ENCODE assay signal across 7 cellular contexts in the genomic region with DNA sequence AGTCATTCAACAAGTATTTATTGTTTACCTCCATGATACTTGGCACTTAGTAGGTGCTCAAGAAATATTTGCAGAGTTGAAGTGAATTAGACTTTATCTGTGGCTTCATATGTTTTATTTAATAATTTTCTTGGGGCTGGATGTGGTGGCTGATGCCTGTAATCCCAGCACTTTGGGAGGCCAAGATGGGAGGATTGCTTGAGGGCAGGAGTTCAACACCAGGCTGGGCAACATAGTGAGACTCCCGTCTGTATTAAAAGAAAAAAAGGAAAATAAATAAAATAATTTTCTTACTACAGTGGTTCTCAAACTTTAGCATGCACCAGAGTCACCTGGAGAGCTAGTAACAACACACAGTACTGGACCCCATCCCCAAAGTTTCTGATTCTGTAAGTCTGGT. TPM values are rescaled to one million over a fixed set of nuclear protein-coding genes. Genes with fewer than 3 reads are reported as not detected.
DNase-seq lines count a peak whose midpoint lies in the region; ATAC-seq and TF ChIP-seq lines count a peak whose summit lies in the region.

No MANE protein-coding gene starts in this region.

- H3K4me2 ChIP-seq in hepatocyte = peak overlapping the region; percentile 87

- no peak overlapping the region for H3K27ac Mint-ChIP-seq in HFFc6
- no peak overlapping the region for H3K27ac Mint-ChIP-seq in activated CD4-positive, alpha-beta memory T cell treated with anti-CD3 and anti-CD28 coated beads, Interleukin-2, amount 10 ng/mL, durations not matched to agents 7 days and 5 days
- H3K27ac Mint-ChIP-seq in stimulated activated effector memory CD8-positive, alpha-beta T cell treated with anti-CD3 and anti-CD28 coated beads, Interleukin-12 subunit alpha, Interleukin-12 subunit beta, amount 100 ng/mL, for 72 hours = peak overlapping the region; percentile 92

- peaks cover 14% of the 10 kb centered on the region for H3K4me1 Mint-ChIP-seq in HFFc6 (ENCODE audit: low read depth)
- peaks cover 13% of the 10 kb centered on the region for H3K4me1 Mint-ChIP-seq in activated CD4-positive, alpha-beta memory T cell treated with anti-CD3 and anti-CD28 coated beads, Interleukin-2, amount 10 ng/mL, durations not matched to agents 7 days and 5 days
- H3K4me1 Mint-ChIP-seq in stimulated activated effector memory CD8-positive, alpha-beta T cell treated with anti-CD3 and anti-CD28 coated beads, Interleukin-12 subunit alpha, Interleukin-12 subunit beta, amount 100 ng/mL, for 72 hours = peaks cover 11% of the 10 kb centered on the region

- H3K4me1 ChIP-seq in hepatocyte (ENCODE audit: insufficient read depth) (peaks cover 4% of the 10 kb centered on the region), testis (no peaks in the 10 kb centered on the region)

- no peaks in the 10 kb centered on the region for H3K9me3 Mint-ChIP-seq in HFFc6
- no peaks in the 10 kb centered on the region for H3K9me3 Mint-ChIP-seq in activated CD4-positive, alpha-beta memory T cell treated with anti-CD3 and anti-CD28 coated beads, Interleukin-2, amount 10 ng/mL, durations not matched to agents 7 days and 5 days
- no peaks in the 10 kb centered on the region for H3K9me3 Mint-ChIP-seq in stimulated activated effector memory CD8-positive, alpha-beta T cell treated with anti-CD3 and anti-CD28 coated beads, Interleukin-12 subunit alpha, Interleukin-12 subunit beta, amount 100 ng/mL, for 72 hours

- ATAC-seq in stimulated activated effector memory CD8-positive, alpha-beta T cell treated with anti-CD3 and anti-CD28 coated beads, Interleukin-12 subunit alpha, Interleukin-12 subunit beta, amount 100 ng/mL, for 72 hours = no peak
- no peak for ATAC-seq in GM21360 (IDR thresholded peaks at IDR 0.05; ENCODE audit: unreplicated experiment)

- H3K27me3 ChIP-seq in hepatocyte = no peaks in the 10 kb centered on the region
- H3K27me3 ChIP-seq in testis = no peaks in the 10 kb centered on the region

- no peak for TF ChIP-seq POLR2A in testis (IDR thresholded peaks at IDR 0.05)

- no peak for TF ChIP-seq CTCF in HFFc6 (IDR thresholded peaks at IDR 0.05)
- TF ChIP-seq CTCF in hepatocyte (IDR thresholded peaks at IDR 0.05; ENCODE audit: poor library complexity) = no peak
- TF ChIP-seq CTCF in testis (IDR thresholded peaks at IDR 0.05) = no peak

- no peaks in the 10 kb centered on the region for H3K9me2 ChIP-seq in hepatocyte (replicated peaks; ENCODE audit: insufficient read depth)

- H2AFZ ChIP-seq in hepatocyte = peak overlapping the region; percentile 96

- no peaks in the 10 kb centered on the region for H3K9me3 ChIP-seq in hepatocyte (ENCODE audit: low read depth)
- H3K9me3 ChIP-seq in testis = no peaks in the 10 kb centered on the region

- no peaks in the 10 kb centered on the region for H3K36me3 ChIP-seq in hepatocyte (replicated peaks; ENCODE audit: insufficient read depth, low read depth)
- no peaks in the 10 kb centered on the region for H3K36me3 ChIP-seq in testis (ENCODE audit: low read depth, missing control alignments)

- peaks cover 5% of the 10 kb centered on the region for H3K79me2 ChIP-seq in hepatocyte

- intact Hi-C loops in testis (cut with DNase I; ENCODE audit: low total_unique reads) = no loop called here

- peak overlapping the region; percentile 83 for H3K4me3 ChIP-seq in hepatocyte
- peak overlapping the region in 1 of 2 donors; percentile 88 for H3K4me3 ChIP-seq in testis

- H3K36me3 Mint-ChIP-seq in HFFc6 (ENCODE audit: low read depth) = no peaks in the 10 kb centered on the region
- no peaks in the 10 kb centered on the region for H3K36me3 Mint-ChIP-seq in activated CD4-positive, alpha-beta memory T cell treated with anti-CD3 and anti-CD28 coated beads, Interleukin-2, amount 10 ng/mL, durations not matched to agents 7 days and 5 days (ENCODE audit: low read depth)
- H3K36me3 Mint-ChIP-seq in stimulated activated effector memory CD8-positive, alpha-beta T cell treated with anti-CD3 and anti-CD28 coated beads, Interleukin-12 subunit alpha, Interleukin-12 subunit beta, amount 100 ng/mL, for 72 hours = no peaks in the 10 kb centered on the region

- peak overlapping the region; percentile 92 for H3K27ac ChIP-seq in hepatocyte
- H3K27ac ChIP-seq in testis = peak overlapping the region in 1 of 2 donors; percentile 78

- H3K27me3 Mint-ChIP-seq in HFFc6 (ENCODE audit: insufficient read depth) = no peaks in the 10 kb centered on the region; the same call in 1 of the 2 replicates
- peaks cover 2% of the 10 kb centered on the region for H3K27me3 Mint-ChIP-seq in activated CD4-positive, alpha-beta memory T cell treated with anti-CD3 and anti-CD28 coated beads, Interleukin-2, amount 10 ng/mL, durations not matched to agents 7 days and 5 days

- DNase-seq in HFFc6 = no peak
- DNase-seq in activated CD4-positive, alpha-beta memory T cell treated with anti-CD3 and anti-CD28 coated beads, Interleukin-2, amount 10 ng/mL, durations not matched to agents 7 days and 5 days = no peak
- no peak for DNase-seq in hepatocyte (ENCODE audit: low spot score)
- no peak for DNase-seq in stimulated activated effector memory CD8-positive, alpha-beta T cell treated with anti-CD3 and anti-CD28 coated beads, Interleukin-12 subunit alpha, Interleukin-12 subunit beta, amount 100 ng/mL, for 72 hours (ENCODE audit: low spot score in 2 of 2)
- no peak for DNase-seq in testis
- DNase-seq in pons (ENCODE audit: low spot score) = no peak

- H4K20me1 ChIP-seq in hepatocyte (ENCODE audit: insufficient read depth, poor library complexity, severe bottlenecking) = no peaks in the 10 kb centered on the region

- POLR2A ChIA-PET in activated CD4-positive, alpha-beta memory T cell treated with anti-CD3 and anti-CD28 coated beads, Interleukin-2, amount 10 ng/mL, durations not matched to agents 7 days and 5 days (lab: Charles Lee) = interaction anchor here (1.3 to 2.1 kb wide), 2 partner anchors 37 to 343 kb away, joined by 4 to 6 read pairs; a partner anchor contains a TSS

- WGBS in hepatocyte (ENCODE audit: low lambda C conversion rate, missing lambda C conversion rate) = 91% methylated on average over 1 of the region's 1 CpG
- WGBS in testis, 2 donors = 67 to 74% methylated on average over 1 of the region's 1 CpG

- peak overlapping the region; percentile 92 for H3K4me3 Mint-ChIP-seq in HFFc6
- H3K4me3 Mint-ChIP-seq in activated CD4-positive, alpha-beta memory T cell treated with anti-CD3 and anti-CD28 coated beads, Interleukin-2, amount 10 ng/mL, durations not matched to agents 7 days and 5 days = peak overlapping the region; percentile 76
- peak overlapping the region; percentile 85 for H3K4me3 Mint-ChIP-seq in stimulated activated effector memory CD8-positive, alpha-beta T cell treated with anti-CD3 and anti-CD28 coated beads, Interleukin-12 subunit alpha, Interleukin-12 subunit beta, amount 100 ng/mL, for 72 hours

- CTCF ChIA-PET in activated CD4-positive, alpha-beta memory T cell treated with anti-CD3 and anti-CD28 coated beads, Interleukin-2, amount 10 ng/mL, durations not matched to agents 7 days and 5 days (lab: Charles Lee) = interaction anchor here (1.4 kb wide), 1 partner anchor 39 kb away, joined by 7 read pairs; a partner anchor contains a TSS

RNA-seq across cellular contexts. Expression of a gene that starts 0.9 kb away (rescaled TPM):
- 1 to 10 TPM; 4.4 to 6.3 (median 5.7) TPM for total RNA-seq in HFFc6 (2021; fragmentation: NEBNext Ultra II Directional; extraction: Animal tissue kit (Norgen Biotek cat#: 25700))
- total RNA-seq in activated CD4-positive, alpha-beta memory T cell treated with anti-CD3 and anti-CD28 coated beads, Interleukin-2, amount 10 ng/mL, durations not matched to agents 7 days and 5 days = 1 to 10 TPM; 2.2 to 2.8 TPM
- total RNA-seq in hepatocyte (7.3 and 8.2 TPM in 2 replicates), testis (10 to 100 TPM; 12.3 to 14.3 TPM)
- polyA plus RNA-seq in hepatocyte (10.1 and 16.4 TPM in 2 replicates), testis (ENCODE audit: insufficient read depth, low read depth, low replicate concordance) (7.5 TPM)

RNA-seq across cellular contexts. Expression of a gene that starts 39.9 kb away (rescaled TPM):
- total RNA-seq in HFFc6 (2021; fragmentation: NEBNext Ultra II Directional; extraction: Animal tissue kit (Norgen Biotek cat#: 25700)) = 10 to 100 TPM; 63.5 to 86.4 (median 75.9) TPM
- 100 to 1,000 TPM; 117 to 120 TPM for total RNA-seq in activated CD4-positive, alpha-beta memory T cell treated with anti-CD3 and anti-CD28 coated beads, Interleukin-2, amount 10 ng/mL, durations not matched to agents 7 days and 5 days
- 54.0 and 57.0 TPM in 2 replicates for total RNA-seq in hepatocyte
- 47.7 and 49.2 TPM in 2 replicates for polyA plus RNA-seq in hepatocyte
- total RNA-seq in testis = 10 to 100 TPM; 58.7 to 64.7 TPM
- polyA plus RNA-seq in testis (ENCODE audit: insufficient read depth, low read depth, low replicate concordance) = 110 TPM
